Comparison of ENCODE assay signal across 10 cellular contexts in genomic region chr5:170266570-170267379, GRCh38. TPM values are rescaled to one million over a fixed set of nuclear protein-coding genes. Genes with fewer than 3 reads are reported as not detected.
A peak's percentile ranks its signal among the peaks of the same experiment; 100 is the strongest.
DNase-seq lines count a peak whose midpoint lies in the region; ATAC-seq and TF ChIP-seq lines count a peak whose summit lies in the region.
"Had no signal": no experiment of that assay in that cellular context is flagged by ENCODE, and none has a peak within 500 bp of the region (broad histone marks: within the 10 kb centered on the region; RNA-seq: fewer than 3 reads in every experiment).

No MANE protein-coding gene starts in this region.

- peaks cover 86% of the 10 kb centered on the region for H3K36me3 Mint-ChIP-seq in activated T-helper 2 cell treated with anti-CD3 and anti-CD28 coated beads, Interferon-gamma antibody, Interleukin-2, Interleukin-4, amounts not matched to agents 10 μg/mL and 5 μg/mL and 100 μg/mL, durations not matched to agents 14 hours and 24 hours and 36 hours (ENCODE audit: low read depth)
- peaks cover 11 to 78% (median 60%) of the 10 kb centered on the region in 5 donors for H3K36me3 Mint-ChIP-seq in naive thymus-derived CD4-positive, alpha-beta T cell
- H3K36me3 Mint-ChIP-seq in MCF 10A (ENCODE audit: insufficient read depth, unreplicated experiment), result no peaks in the 10 kb centered on the region

- no peaks in the 10 kb centered on the region for H3K27me3 ChIP-seq in naive thymus-derived CD4-positive, alpha-beta T cell (ENCODE audit: control insufficient read depth in 2 of 2, insufficient read depth in 2 of 2, low read length in 2 of 2)
- H3K27me3 ChIP-seq in vagina (no peaks in the 10 kb centered on the region), body of pancreas (no peaks in the 10 kb centered on the region)
- H3K27me3 ChIP-seq: adrenal gland had no signal

- H3K4me1 Mint-ChIP-seq in activated T-helper 2 cell treated with anti-CD3 and anti-CD28 coated beads, Interferon-gamma antibody, Interleukin-2, Interleukin-4, amounts not matched to agents 10 μg/mL and 5 μg/mL and 100 μg/mL, durations not matched to agents 14 hours and 24 hours and 36 hours (ENCODE audit: low read depth), result peaks cover 83% of the 10 kb centered on the region
- H3K4me1 Mint-ChIP-seq in naive thymus-derived CD4-positive, alpha-beta T cell, result peaks cover 61 to 100% (median 94%) of the 10 kb centered on the region in 7 donors
- peaks cover 6% of the 10 kb centered on the region for H3K4me1 Mint-ChIP-seq in MCF 10A (ENCODE audit: insufficient read depth, unreplicated experiment)

- peak overlapping the region; percentile 68 for H3K4me3 Mint-ChIP-seq in activated T-helper 2 cell treated with anti-CD3 and anti-CD28 coated beads, Interferon-gamma antibody, Interleukin-2, Interleukin-4, amounts not matched to agents 10 μg/mL and 5 μg/mL and 100 μg/mL, durations not matched to agents 14 hours and 24 hours and 36 hours (ENCODE audit: low read depth)
- peak overlapping the region; percentile 63 to 81 (median 73) for H3K4me3 Mint-ChIP-seq in naive thymus-derived CD4-positive, alpha-beta T cell
- no peak overlapping the region for H3K4me3 Mint-ChIP-seq in MCF 10A (ENCODE audit: unreplicated experiment)

- no peaks in the 10 kb centered on the region for H3K9me3 Mint-ChIP-seq in activated T-helper 2 cell treated with anti-CD3 and anti-CD28 coated beads, Interferon-gamma antibody, Interleukin-2, Interleukin-4, amounts not matched to agents 10 μg/mL and 5 μg/mL and 100 μg/mL, durations not matched to agents 14 hours and 24 hours and 36 hours
- peaks cover 0 to 1% (median 0%) of the 10 kb centered on the region in 11 donors for H3K9me3 Mint-ChIP-seq in naive thymus-derived CD4-positive, alpha-beta T cell
- H3K9me3 Mint-ChIP-seq in MCF 10A (ENCODE audit: unreplicated experiment), result no peaks in the 10 kb centered on the region

- H3K4me1 ChIP-seq in naive thymus-derived CD4-positive, alpha-beta T cell (ENCODE audit: control insufficient read depth in 2 of 2, insufficient read depth in 2 of 2, low read length in 2 of 2), result peaks cover 76 to 79% of the 10 kb centered on the region in 2 donors
- H3K4me1 ChIP-seq in vagina (peaks cover 25% of the 10 kb centered on the region), body of pancreas (peaks cover 6% of the 10 kb centered on the region)

- BruUV-seq in MCF 10A (replicated peaks; lab: Mats Ljungman, UMichigan), result no TSS peak

- H3K36me3 ChIP-seq in naive thymus-derived CD4-positive, alpha-beta T cell (ENCODE audit: control insufficient read depth in 2 of 3, insufficient read depth in 3 of 3, low read length in 3 of 3), result peaks cover 40 to 75% (median 55%) of the 10 kb centered on the region in 3 experiments
- H3K36me3 ChIP-seq in vagina (no peaks in the 10 kb centered on the region), body of pancreas (replicated peaks in 1 of 2; ENCODE audit: insufficient read depth in 1 of 2, low read depth in 2 of 2) (no peaks in the 10 kb centered on the region)
- H3K36me3 ChIP-seq: adrenal gland had no signal

- 36 to 41% methylated on average over 17 of the region's 17 CpGs for WGBS in body of pancreas, 2 donors

- peak; percentile 57 for DNase-seq in stimulated activated CD4-positive, alpha-beta T cell treated with anti-CD3 and anti-CD28 coated beads, Interleukin-12 subunit alpha, Interleukin-12 subunit beta, amount 100 ng/mL, for 4 hours
- no peak for DNase-seq in stimulated activated CD4-positive, alpha-beta T cell treated with anti-CD3 and anti-CD28 coated beads, Interleukin-2, amount 100 ng/mL, for 48 hours
- no peak for DNase-seq in activated T-helper 2 cell treated with anti-CD3 and anti-CD28 coated beads, Interferon-gamma antibody, Interleukin-2, Interleukin-4, amounts not matched to agents 10 μg/mL and 5 μg/mL and 100 μg/mL, durations not matched to agents 14 hours and 24 hours and 36 hours (ENCODE audit: low spot score)
- DNase-seq in naive thymus-derived CD4-positive, alpha-beta T cell, result peak in 6 of 9 donors; percentile 32 to 78 (median 38)
- DNase-seq in vagina (ENCODE audit: extremely low spot score in 2 of 2) (peak in 1 of 2 donors; percentile 83), NCI-H82 (lab: John Stamatoyannopoulos, UW) (no peak), MCF 10A (ENCODE audit: unreplicated experiment) (no peak), body of pancreas (no peak)
- DNase-seq: adrenal gland had no signal

- H3K27me3 Mint-ChIP-seq in activated T-helper 2 cell treated with anti-CD3 and anti-CD28 coated beads, Interferon-gamma antibody, Interleukin-2, Interleukin-4, amounts not matched to agents 10 μg/mL and 5 μg/mL and 100 μg/mL, durations not matched to agents 14 hours and 24 hours and 36 hours (ENCODE audit: low read depth), result no peaks in the 10 kb centered on the region
- H3K27me3 Mint-ChIP-seq in naive thymus-derived CD4-positive, alpha-beta T cell, result no peaks in the 10 kb centered on the region
- H3K27me3 Mint-ChIP-seq in MCF 10A (ENCODE audit: insufficient read depth, unreplicated experiment), result peaks cover 51% of the 10 kb centered on the region

- CTCF ChIA-PET in naive thymus-derived CD4-positive, alpha-beta T cell (lab: Charles Lee), result interaction anchor here (0.8 to 20.9 kb wide), 21 partner anchors 9 to 154 kb away, joined by 3 to 430 read pairs (median 7); partner anchors contain the start of gene LCP2
- CTCF ChIA-PET in MCF 10A (lab: Yijun Ruan, JAX), result interaction anchor here (0.5 to 6.0 kb wide), 61 partner anchors 8 to 962 kb away, joined by 3 to 221 read pairs (median 5); partner anchors contain the start of gene LCP2

- intact Hi-C loops in activated T-helper 2 cell treated with anti-CD3 and anti-CD28 coated beads, Interferon-gamma antibody, Interleukin-2, Interleukin-4, amounts not matched to agents 10 μg/mL and 5 μg/mL and 100 μg/mL, durations not matched to agents 14 hours and 24 hours and 36 hours (cut with micrococcal nuclease), result loop anchor here (2.0 to 5.0 kb wide), 3 partner anchors 36 to 1911 kb away; no protein-coding TSS in a partner anchor
- intact Hi-C loops in naive thymus-derived CD4-positive, alpha-beta T cell (cut with micrococcal nuclease), result loop anchor here (1.0 to 10.0 kb wide), 6 partner anchors 8 to 1908 kb away; partner anchors contain the start of genes FBXW11 (in 1 of the 2) and SPDL1 (in 1 of the 2)
- intact Hi-C loops in vagina (cut with DNase I), result loop anchor here (5.0 to 10.0 kb wide), 2 partner anchors 39 to 158 kb away; no protein-coding TSS in a partner anchor
- intact Hi-C loops in MCF 10A (cut with micrococcal nuclease), result no loop called here
- intact Hi-C loops in body of pancreas (cut with DNase I), result loop anchor here (10.0 kb wide), 1 partner anchor 158 kb away; no protein-coding TSS in a partner anchor

- TF ChIP-seq POLR2A in vagina (IDR thresholded peaks at IDR 0.05) (no peak), body of pancreas (IDR thresholded peaks at IDR 0.05) (no peak)

- peak overlapping the region; percentile 66 for H3K27ac ChIP-seq in naive thymus-derived CD4-positive, alpha-beta T cell (ENCODE audit: low read depth, low read length)
- H3K27ac ChIP-seq in vagina, result peak overlapping the region; percentile 58
- no peak overlapping the region for H3K27ac ChIP-seq in body of pancreas
- H3K27ac ChIP-seq: SK-N-MC had no signal

- POLR2A ChIA-PET in naive thymus-derived CD4-positive, alpha-beta T cell (lab: Charles Lee), result interaction anchor here (0.5 to 6.1 kb wide), 21 partner anchors 8 to 149 kb away, joined by 3 to 95 read pairs (median 6); partner anchors contain the start of gene LCP2
- POLR2A ChIA-PET in MCF 10A (lab: Yijun Ruan, JAX), result interaction anchor here (0.6 to 1.9 kb wide), 2 partner anchors 16 to 143 kb away, joined by 5 to 7 read pairs; no protein-coding TSS in a partner anchor

- ATAC-seq in naive thymus-derived CD4-positive, alpha-beta T cell, result peak; percentile 27
- ATAC-seq in body of pancreas, result no peak

- no peak overlapping the region for H3K4me3 ChIP-seq in naive thymus-derived CD4-positive, alpha-beta T cell (ENCODE audit: low read length)
- H3K4me3 ChIP-seq in vagina (no peak overlapping the region), body of pancreas (no peak overlapping the region)
- H3K4me3 ChIP-seq: adrenal gland, SK-N-MC had no signal

- TF ChIP-seq CTCF in vagina (IDR thresholded peaks at IDR 0.05) (no peak), MCF 10A (IDR thresholded peaks at IDR 0.05; ENCODE audit: unreplicated experiment) (no peak), body of pancreas (IDR thresholded peaks at IDR 0.05) (no peak)

- H3K27ac Mint-ChIP-seq in activated T-helper 2 cell treated with anti-CD3 and anti-CD28 coated beads, Interferon-gamma antibody, Interleukin-2, Interleukin-4, amounts not matched to agents 10 μg/mL and 5 μg/mL and 100 μg/mL, durations not matched to agents 14 hours and 24 hours and 36 hours, result peak overlapping the region; percentile 88
- peak overlapping the region; percentile 81 to 98 (median 93) for H3K27ac Mint-ChIP-seq in naive thymus-derived CD4-positive, alpha-beta T cell
- no peak overlapping the region for H3K27ac Mint-ChIP-seq in MCF 10A (ENCODE audit: low read depth, unreplicated experiment)

- no peaks in the 10 kb centered on the region for H3K9me3 ChIP-seq in naive thymus-derived CD4-positive, alpha-beta T cell (ENCODE audit: control insufficient read depth in 2 of 3, low read length in 3 of 3)
- H3K9me3 ChIP-seq in vagina (no peaks in the 10 kb centered on the region), body of pancreas (no peaks in the 10 kb centered on the region)
- H3K9me3 ChIP-seq: adrenal gland had no signal

RNA-seq across cellular contexts. Expression of gene LCP2, which starts 30.8 kb away (rescaled TPM):
- 239 and 254 TPM in 2 replicates for total RNA-seq in activated T-helper 2 cell treated with anti-CD3 and anti-CD28 coated beads, Interferon-gamma antibody, Interleukin-2, Interleukin-4, amounts not matched to agents 10 μg/mL and 5 μg/mL and 100 μg/mL, durations not matched to agents 14 hours and 24 hours and 36 hours
- total RNA-seq in naive thymus-derived CD4-positive, alpha-beta T cell, result 100 to 1,000 TPM; 291 to 414 (median 306) TPM
- polyA plus RNA-seq in naive thymus-derived CD4-positive, alpha-beta T cell, result 100 to 1,000 TPM; 189 to 295 TPM
- total RNA-seq in vagina (25.5 TPM), MCF 10A (2022) (not detected in 2 replicates), body of pancreas (1 to 10 TPM; 1.6 to 2.6 TPM)

RNA-seq across cellular contexts. Expression of gene C5orf58, which starts 34.0 kb away (rescaled TPM):
- not detected in 2 replicates for total RNA-seq in activated T-helper 2 cell treated with anti-CD3 and anti-CD28 coated beads, Interferon-gamma antibody, Interleukin-2, Interleukin-4, amounts not matched to agents 10 μg/mL and 5 μg/mL and 100 μg/mL, durations not matched to agents 14 hours and 24 hours and 36 hours
- total RNA-seq in naive thymus-derived CD4-positive, alpha-beta T cell, result not detected
- 1 to 10 TPM; 1.6 to 2.0 TPM for polyA plus RNA-seq in naive thymus-derived CD4-positive, alpha-beta T cell
- total RNA-seq in vagina (not detected), MCF 10A (2022) (not detected in 2 replicates), body of pancreas (not detected)

Comparison
In these comparisons a context has a peak if more than half of its experiments do, and no peak if none do; other contexts are left out.
1. DNase-seq: peak in stimulated activated CD4-positive, alpha-beta T cell treated with anti-CD3 and anti-CD28 coated beads, Interleukin-12 subunit alpha, Interleukin-12 subunit beta, amount 100 ng/mL, for 4 hours (single experiment) and naive thymus-derived CD4-positive, alpha-beta T cell (6 of 9); none in stimulated activated CD4-positive, alpha-beta T cell treated with anti-CD3 and anti-CD28 coated beads, Interleukin-2, amount 100 ng/mL, for 48 hours (0 of 2), activated T-helper 2 cell treated with anti-CD3 and anti-CD28 coated beads, Interferon-gamma antibody, Interleukin-2, Interleukin-4, amounts not matched to agents 10 μg/mL and 5 μg/mL and 100 μg/mL, durations not matched to agents 14 hours and 24 hours and 36 hours (single experiment), NCI-H82 (single experiment), MCF 10A (single experiment) and body of pancreas (0 of 4).
2. H3K27ac ChIP-seq: peak in naive thymus-derived CD4-positive, alpha-beta T cell (single experiment) and vagina (single experiment); none in body of pancreas (0 of 4).